In the genomic region with DNA sequence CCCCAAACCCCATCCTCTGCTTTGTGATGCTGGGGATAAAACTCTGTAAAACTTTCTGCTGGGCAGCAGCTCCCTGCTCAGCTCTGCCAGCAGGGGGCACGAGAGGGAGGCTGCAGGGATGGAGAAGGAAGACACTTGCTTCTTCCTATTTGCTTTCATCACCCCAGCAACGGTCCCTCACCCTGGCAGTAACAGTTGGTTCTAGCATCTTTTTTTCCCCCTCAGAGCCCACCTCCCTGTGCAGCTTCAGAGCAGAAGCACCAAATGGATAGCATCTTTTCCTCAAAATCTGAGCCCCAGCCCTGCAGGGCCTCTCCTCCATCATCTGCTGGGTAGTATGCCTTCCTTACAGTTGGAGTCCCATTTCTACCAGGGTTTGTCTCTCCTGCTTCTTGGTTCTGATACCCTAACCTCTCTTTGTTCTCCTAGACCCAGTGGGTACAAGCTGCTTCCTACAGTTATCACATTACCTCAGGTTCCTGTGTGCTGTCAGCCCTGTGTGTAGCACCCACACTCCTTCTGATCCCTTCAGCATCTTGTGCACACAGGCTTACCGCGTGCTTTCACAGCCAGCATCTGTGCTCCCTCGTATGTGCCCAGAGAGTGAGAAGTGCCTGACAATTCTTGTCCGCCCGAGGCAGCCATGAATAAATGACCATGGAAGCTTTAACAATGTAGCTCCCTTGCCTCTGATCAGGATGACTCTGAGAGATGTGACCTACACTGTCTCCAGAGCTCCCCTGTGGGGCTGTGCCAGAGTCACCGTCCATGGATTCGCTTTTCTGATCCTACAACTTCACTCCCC, we compare ENCODE assay signal across 1 cellular context.
TF ChIP-seq lines count a peak whose summit lies in the region.

No MANE protein-coding gene starts in this region.

TF ChIP-seq in GM12878, 131 proteins besides CTCF, POLR2A, EP300 and RAD21 (continues in another document):
- TF ChIP-seq YY1 (IDR thresholded peaks at IDR 0.05; ENCODE audit: low read depth, low read length) (peak; percentile 79), JUNB (IDR thresholded peaks at IDR 0.05) (no peak), SMAD5 (IDR thresholded peaks at IDR 0.05; ENCODE audit: low read depth) (no peak), BMI1 (IDR thresholded peaks at IDR 0.05; ENCODE audit: borderline replicate concordance) (no peak), CEBPB (IDR thresholded peaks at IDR 0.05; ENCODE audit: borderline replicate concordance in 1 of 2, low read depth in 2 of 2, low read length in 2 of 2) (no peak), SPI1 (IDR thresholded peaks at IDR 0.05; ENCODE audit: borderline replicate concordance, insufficient read depth, low read depth, low read length) (no peak), PAX8 (IDR thresholded peaks at IDR 0.05) (no peak), TBL1XR1 (IDR thresholded peaks at IDR 0.05; ENCODE audit: low read depth, low read length) (no peak), ETV6 (conservative IDR thresholded peaks at IDR 0.05 in 1 of 2, IDR thresholded peaks at IDR 0.05 in 1 of 2; ENCODE audit: borderline replicate concordance in 1 of 2, low read depth in 1 of 2) (no peak), MEF2A (IDR thresholded peaks at IDR 0.05; ENCODE audit: insufficient read depth, low read depth, low read length) (0 out of 2 replicates have a peak, but pooled peaks have one; percentile 21), IKZF2 (IDR thresholded peaks at IDR 0.05) (0 out of 4 replicates have a peak, but pooled peaks of 1 of the 2 experiments have one; percentile 13), NBN (IDR thresholded peaks at IDR 0.05) (no peak), SREBF1 (IDR thresholded peaks at IDR 0.05; ENCODE audit: low read length) (no peak), SP1 (IDR thresholded peaks at IDR 0.05; ENCODE audit: low read depth, low read length) (no peak), ESRRA (IDR thresholded peaks at IDR 0.05; ENCODE audit: low read length) (no peak), SMARCA5 (IDR thresholded peaks at IDR 0.05) (peak; percentile 39; the same call in 1 of the 2 replicates), CREM (IDR thresholded peaks at IDR 0.05; ENCODE audit: low read depth) (no peak), RFX5 (IDR thresholded peaks at IDR 0.05; ENCODE audit: low read depth, low read length) (no peak), ZNF207 (IDR thresholded peaks at IDR 0.05; ENCODE audit: borderline replicate concordance) (no peak), RB1 (IDR thresholded peaks at IDR 0.05; ENCODE audit: borderline replicate concordance) (no peak), POU2F2 (IDR thresholded peaks at IDR 0.05; ENCODE audit: borderline replicate concordance, low read depth, low read length) (no peak), STAT3 (IDR thresholded peaks at IDR 0.05; ENCODE audit: low read depth, low read length) (no peak), RCOR1 (conservative IDR thresholded peaks at IDR 0.05; ENCODE audit: low read depth, low read length) (0 out of 2 replicates have a peak, but pooled peaks have one; percentile 58), NRF1 (conservative IDR thresholded peaks at IDR 0.05; ENCODE audit: low read depth, low read length) (no peak), HCFC1 (IDR thresholded peaks at IDR 0.05; ENCODE audit: low read length) (no peak), BCL11A (IDR thresholded peaks at IDR 0.05; ENCODE audit: low read depth, low read length) (no peak), SMAD1 (IDR thresholded peaks at IDR 0.05; ENCODE audit: low read depth, partially characterized antibody) (no peak), BHLHE40 (IDR thresholded peaks at IDR 0.05; ENCODE audit: borderline replicate concordance in 1 of 2, low read depth in 2 of 2, low read length in 1 of 2) (0 out of 4 replicates have a peak, but pooled peaks of 1 of the 2 experiments have one; percentile 17), PML (IDR thresholded peaks at IDR 0.05; ENCODE audit: low read length) (no peak), IRF4 (IDR thresholded peaks at IDR 0.05; ENCODE audit: low read depth, low read length) (0 out of 2 replicates have a peak, but pooled peaks have one; percentile 21), FOS (IDR thresholded peaks at IDR 0.05; ENCODE audit: borderline replicate concordance, extremely low read depth, insufficient read length) (no peak), EED (IDR thresholded peaks at IDR 0.05; ENCODE audit: low read depth) (no peak), SRF (IDR thresholded peaks at IDR 0.05; ENCODE audit: low read depth in 2 of 2, low read length in 2 of 2) (no peak), GATAD2B (conservative IDR thresholded peaks at IDR 0.05; ENCODE audit: low read depth) (no peak), TCF3 (IDR thresholded peaks at IDR 0.05; ENCODE audit: borderline replicate concordance, insufficient read depth, low read depth, low read length) (no peak), CREB1 (IDR thresholded peaks at IDR 0.05; ENCODE audit: low read depth) (no peak), ZNF217 (IDR thresholded peaks at IDR 0.05) (no peak), EGR1 (IDR thresholded peaks at IDR 0.05; ENCODE audit: borderline replicate concordance in 1 of 2, low read depth in 2 of 2, low read length in 2 of 2) (0 out of 3 replicates have a peak, but pooled peaks of 1 of the 2 experiments have one; percentile 11), TCF12 (IDR thresholded peaks at IDR 0.05; ENCODE audit: low read depth, low read length) (peak; percentile 57; the same call in 1 of the 2 replicates), HDAC6 (IDR thresholded peaks at IDR 0.05; ENCODE audit: unreplicated experiment) (no peak)
- TF ChIP-seq, protein P1, sequence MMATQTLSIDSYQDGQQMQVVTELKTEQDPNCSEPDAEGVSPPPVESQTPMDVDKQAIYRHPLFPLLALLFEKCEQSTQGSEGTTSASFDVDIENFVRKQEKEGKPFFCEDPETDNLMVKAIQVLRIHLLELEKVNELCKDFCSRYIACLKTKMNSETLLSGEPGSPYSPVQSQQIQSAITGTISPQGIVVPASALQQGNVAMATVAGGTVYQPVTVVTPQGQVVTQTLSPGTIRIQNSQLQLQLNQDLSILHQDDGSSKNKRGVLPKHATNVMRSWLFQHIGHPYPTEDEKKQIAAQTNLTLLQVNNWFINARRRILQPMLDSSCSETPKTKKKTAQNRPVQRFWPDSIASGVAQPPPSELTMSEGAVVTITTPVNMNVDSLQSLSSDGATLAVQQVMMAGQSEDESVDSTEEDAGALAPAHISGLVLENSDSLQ (IDR thresholded peaks at IDR 0.05) = no peak
- TF ChIP-seq, protein P2, sequence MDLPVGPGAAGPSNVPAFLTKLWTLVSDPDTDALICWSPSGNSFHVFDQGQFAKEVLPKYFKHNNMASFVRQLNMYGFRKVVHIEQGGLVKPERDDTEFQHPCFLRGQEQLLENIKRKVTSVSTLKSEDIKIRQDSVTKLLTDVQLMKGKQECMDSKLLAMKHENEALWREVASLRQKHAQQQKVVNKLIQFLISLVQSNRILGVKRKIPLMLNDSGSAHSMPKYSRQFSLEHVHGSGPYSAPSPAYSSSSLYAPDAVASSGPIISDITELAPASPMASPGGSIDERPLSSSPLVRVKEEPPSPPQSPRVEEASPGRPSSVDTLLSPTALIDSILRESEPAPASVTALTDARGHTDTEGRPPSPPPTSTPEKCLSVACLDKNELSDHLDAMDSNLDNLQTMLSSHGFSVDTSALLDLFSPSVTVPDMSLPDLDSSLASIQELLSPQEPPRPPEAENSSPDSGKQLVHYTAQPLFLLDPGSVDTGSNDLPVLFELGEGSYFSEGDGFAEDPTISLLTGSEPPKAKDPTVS (IDR thresholded peaks at IDR 0.05; ENCODE audit: low read depth, low read length) = no peak
- TF ChIP-seq, protein P3, sequence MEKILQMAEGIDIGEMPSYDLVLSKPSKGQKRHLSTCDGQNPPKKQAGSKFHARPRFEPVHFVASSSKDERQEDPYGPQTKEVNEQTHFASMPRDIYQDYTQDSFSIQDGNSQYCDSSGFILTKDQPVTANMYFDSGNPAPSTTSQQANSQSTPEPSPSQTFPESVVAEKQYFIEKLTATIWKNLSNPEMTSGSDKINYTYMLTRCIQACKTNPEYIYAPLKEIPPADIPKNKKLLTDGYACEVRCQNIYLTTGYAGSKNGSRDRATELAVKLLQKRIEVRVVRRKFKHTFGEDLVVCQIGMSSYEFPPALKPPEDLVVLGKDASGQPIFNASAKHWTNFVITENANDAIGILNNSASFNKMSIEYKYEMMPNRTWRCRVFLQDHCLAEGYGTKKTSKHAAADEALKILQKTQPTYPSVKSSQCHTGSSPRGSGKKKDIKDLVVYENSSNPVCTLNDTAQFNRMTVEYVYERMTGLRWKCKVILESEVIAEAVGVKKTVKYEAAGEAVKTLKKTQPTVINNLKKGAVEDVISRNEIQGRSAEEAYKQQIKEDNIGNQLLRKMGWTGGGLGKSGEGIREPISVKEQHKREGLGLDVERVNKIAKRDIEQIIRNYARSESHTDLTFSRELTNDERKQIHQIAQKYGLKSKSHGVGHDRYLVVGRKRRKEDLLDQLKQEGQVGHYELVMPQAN (conservative IDR thresholded peaks at IDR 0.05) = no peak
- TF ChIP-seq, protein P4, sequence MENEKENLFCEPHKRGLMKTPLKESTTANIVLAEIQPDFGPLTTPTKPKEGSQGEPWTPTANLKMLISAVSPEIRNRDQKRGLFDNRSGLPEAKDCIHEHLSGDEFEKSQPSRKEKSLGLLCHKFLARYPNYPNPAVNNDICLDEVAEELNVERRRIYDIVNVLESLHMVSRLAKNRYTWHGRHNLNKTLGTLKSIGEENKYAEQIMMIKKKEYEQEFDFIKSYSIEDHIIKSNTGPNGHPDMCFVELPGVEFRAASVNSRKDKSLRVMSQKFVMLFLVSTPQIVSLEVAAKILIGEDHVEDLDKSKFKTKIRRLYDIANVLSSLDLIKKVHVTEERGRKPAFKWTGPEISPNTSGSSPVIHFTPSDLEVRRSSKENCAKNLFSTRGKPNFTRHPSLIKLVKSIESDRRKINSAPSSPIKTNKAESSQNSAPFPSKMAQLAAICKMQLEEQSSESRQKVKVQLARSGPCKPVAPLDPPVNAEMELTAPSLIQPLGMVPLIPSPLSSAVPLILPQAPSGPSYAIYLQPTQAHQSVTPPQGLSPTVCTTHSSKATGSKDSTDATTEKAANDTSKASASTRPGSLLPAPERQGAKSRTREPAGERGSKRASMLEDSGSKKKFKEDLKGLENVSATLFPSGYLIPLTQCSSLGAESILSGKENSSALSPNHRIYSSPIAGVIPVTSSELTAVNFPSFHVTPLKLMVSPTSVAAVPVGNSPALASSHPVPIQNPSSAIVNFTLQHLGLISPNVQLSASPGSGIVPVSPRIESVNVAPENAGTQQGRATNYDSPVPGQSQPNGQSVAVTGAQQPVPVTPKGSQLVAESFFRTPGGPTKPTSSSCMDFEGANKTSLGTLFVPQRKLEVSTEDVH (IDR thresholded peaks at IDR 0.05; ENCODE audit: low read depth, partially characterized antibody) = no peak
- TF ChIP-seq, protein P5, sequence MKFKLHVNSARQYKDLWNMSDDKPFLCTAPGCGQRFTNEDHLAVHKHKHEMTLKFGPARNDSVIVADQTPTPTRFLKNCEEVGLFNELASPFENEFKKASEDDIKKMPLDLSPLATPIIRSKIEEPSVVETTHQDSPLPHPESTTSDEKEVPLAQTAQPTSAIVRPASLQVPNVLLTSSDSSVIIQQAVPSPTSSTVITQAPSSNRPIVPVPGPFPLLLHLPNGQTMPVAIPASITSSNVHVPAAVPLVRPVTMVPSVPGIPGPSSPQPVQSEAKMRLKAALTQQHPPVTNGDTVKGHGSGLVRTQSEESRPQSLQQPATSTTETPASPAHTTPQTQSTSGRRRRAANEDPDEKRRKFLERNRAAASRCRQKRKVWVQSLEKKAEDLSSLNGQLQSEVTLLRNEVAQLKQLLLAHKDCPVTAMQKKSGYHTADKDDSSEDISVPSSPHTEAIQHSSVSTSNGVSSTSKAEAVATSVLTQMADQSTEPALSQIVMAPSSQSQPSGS (IDR thresholded peaks at IDR 0.05; ENCODE audit: low read length) = no peak
- TF ChIP-seq, protein P6, sequence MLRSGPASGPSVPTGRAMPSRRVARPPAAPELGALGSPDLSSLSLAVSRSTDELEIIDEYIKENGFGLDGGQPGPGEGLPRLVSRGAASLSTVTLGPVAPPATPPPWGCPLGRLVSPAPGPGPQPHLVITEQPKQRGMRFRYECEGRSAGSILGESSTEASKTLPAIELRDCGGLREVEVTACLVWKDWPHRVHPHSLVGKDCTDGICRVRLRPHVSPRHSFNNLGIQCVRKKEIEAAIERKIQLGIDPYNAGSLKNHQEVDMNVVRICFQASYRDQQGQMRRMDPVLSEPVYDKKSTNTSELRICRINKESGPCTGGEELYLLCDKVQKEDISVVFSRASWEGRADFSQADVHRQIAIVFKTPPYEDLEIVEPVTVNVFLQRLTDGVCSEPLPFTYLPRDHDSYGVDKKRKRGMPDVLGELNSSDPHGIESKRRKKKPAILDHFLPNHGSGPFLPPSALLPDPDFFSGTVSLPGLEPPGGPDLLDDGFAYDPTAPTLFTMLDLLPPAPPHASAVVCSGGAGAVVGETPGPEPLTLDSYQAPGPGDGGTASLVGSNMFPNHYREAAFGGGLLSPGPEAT (IDR thresholded peaks at IDR 0.05; ENCODE audit: low read depth) = no peak
- TF ChIP-seq, protein P7, sequence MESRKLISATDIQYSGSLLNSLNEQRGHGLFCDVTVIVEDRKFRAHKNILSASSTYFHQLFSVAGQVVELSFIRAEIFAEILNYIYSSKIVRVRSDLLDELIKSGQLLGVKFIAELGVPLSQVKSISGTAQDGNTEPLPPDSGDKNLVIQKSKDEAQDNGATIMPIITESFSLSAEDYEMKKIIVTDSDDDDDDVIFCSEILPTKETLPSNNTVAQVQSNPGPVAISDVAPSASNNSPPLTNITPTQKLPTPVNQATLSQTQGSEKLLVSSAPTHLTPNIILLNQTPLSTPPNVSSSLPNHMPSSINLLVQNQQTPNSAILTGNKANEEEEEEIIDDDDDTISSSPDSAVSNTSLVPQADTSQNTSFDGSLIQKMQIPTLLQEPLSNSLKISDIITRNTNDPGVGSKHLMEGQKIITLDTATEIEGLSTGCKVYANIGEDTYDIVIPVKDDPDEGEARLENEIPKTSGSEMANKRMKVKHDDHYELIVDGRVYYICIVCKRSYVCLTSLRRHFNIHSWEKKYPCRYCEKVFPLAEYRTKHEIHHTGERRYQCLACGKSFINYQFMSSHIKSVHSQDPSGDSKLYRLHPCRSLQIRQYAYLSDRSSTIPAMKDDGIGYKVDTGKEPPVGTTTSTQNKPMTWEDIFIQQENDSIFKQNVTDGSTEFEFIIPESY (IDR thresholded peaks at IDR 0.05) = 0 out of 2 replicates have a peak, but pooled peaks have one; percentile 28
- TF ChIP-seq, protein P8, sequence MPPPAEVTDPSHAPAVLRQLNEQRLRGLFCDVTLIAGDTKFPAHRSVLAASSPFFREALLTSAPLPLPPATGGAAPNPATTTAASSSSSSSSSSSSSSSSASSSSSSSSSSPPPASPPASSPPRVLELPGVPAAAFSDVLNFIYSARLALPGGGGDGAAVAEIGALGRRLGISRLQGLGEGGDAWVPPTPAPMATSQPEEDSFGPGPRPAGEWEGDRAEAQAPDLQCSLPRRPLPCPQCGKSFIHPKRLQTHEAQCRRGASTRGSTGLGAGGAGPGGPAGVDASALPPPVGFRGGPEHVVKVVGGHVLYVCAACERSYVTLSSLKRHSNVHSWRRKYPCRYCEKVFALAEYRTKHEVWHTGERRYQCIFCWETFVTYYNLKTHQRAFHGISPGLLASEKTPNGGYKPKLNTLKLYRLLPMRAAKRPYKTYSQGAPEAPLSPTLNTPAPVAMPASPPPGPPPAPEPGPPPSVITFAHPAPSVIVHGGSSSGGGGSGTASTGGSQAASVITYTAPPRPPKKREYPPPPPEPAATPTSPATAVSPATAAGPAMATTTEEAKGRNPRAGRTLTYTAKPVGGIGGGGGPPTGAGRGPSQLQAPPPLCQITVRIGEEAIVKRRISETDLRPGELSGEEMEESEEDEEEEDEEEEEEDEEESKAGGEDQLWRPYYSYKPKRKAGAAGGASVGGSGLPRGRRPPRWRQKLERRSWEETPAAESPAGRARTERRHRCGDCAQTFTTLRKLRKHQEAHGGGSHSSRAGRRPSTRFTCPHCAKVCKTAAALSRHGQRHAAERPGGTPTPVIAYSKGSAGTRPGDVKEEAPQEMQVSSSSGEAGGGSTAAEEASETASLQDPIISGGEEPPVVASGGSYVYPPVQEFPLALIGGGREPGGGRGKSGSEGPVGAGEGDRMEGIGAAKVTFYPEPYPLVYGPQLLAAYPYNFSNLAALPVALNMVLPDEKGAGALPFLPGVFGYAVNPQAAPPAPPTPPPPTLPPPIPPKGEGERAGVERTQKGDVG (CRISPR knock-in tag; IDR thresholded peaks at IDR 0.05) = no peak
